11 cellular contexts compared by ENCODE assay signal in the genomic region with DNA sequence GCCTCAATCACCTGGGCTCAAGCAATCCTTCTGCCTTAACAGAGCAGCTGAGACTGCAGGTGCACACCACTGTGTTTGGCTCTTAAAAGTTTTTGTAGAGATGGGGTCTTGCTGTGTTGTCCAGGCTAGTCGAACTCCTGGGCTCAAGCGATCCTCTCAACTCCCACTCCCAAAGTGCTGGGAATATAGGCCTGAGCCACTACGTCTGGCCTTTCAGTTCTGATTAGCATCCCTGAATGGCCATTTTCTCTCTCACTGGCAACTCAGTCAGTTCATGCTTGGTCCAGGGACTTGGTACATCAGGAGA.
"Had no signal": no experiment of that assay in that cellular context is flagged by ENCODE, and none has a peak within 500 bp of the region (broad histone marks: within the 10 kb centered on the region; RNA-seq: fewer than 3 reads in every experiment).

No MANE protein-coding gene starts in this region.

- H3K9ac ChIP-seq: neural progenitor cell had no signal

- H3K27me3 ChIP-seq: foreskin keratinocyte, heart left ventricle, neural progenitor cell, ovary, right atrium auricular region, stomach, transverse colon had no signal

- H3K4me3 Mint-ChIP-seq: natural killer cell treated with Interleukin-12 subunit alpha and Interleukin-12 subunit beta and Interleukin-15 and Interleukin-18, amount 100 ng/mL, for 72 hours; neural progenitor cell had no signal

- H3K27me3 Mint-ChIP-seq: natural killer cell treated with Interleukin-12 subunit alpha and Interleukin-12 subunit beta and Interleukin-15 and Interleukin-18, amount 100 ng/mL, for 72 hours had no signal

- H3K4me1 ChIP-seq: stomach, transverse colon had no signal

- H3K9me3 ChIP-seq: heart left ventricle, ovary, right atrium auricular region, stomach, thoracic aorta, transverse colon had no signal

- H3K36me3 ChIP-seq: ovary, right atrium auricular region, thoracic aorta, transverse colon had no signal

- FAIRE-seq: islet of Langerhans, small intestine had no signal

- H3K27ac Mint-ChIP-seq: natural killer cell treated with Interleukin-12 subunit alpha and Interleukin-12 subunit beta and Interleukin-15 and Interleukin-18, amount 100 ng/mL, for 72 hours; neural progenitor cell had no signal

- H2AFZ ChIP-seq: neural progenitor cell had no signal

- H3K27ac ChIP-seq: foreskin keratinocyte, heart left ventricle, neural progenitor cell, ovary, right atrium auricular region, stomach, thoracic aorta, transverse colon had no signal

- H3K4me2 ChIP-seq: neural progenitor cell had no signal

- H3K9me3 Mint-ChIP-seq: natural killer cell treated with Interleukin-12 subunit alpha and Interleukin-12 subunit beta and Interleukin-15 and Interleukin-18, amount 100 ng/mL, for 72 hours; neural progenitor cell had no signal

- H3K4me3 ChIP-seq: heart left ventricle, neural progenitor cell, ovary, right atrium auricular region, stomach, thoracic aorta, transverse colon had no signal

- H3K36me3 Mint-ChIP-seq: natural killer cell treated with Interleukin-12 subunit alpha and Interleukin-12 subunit beta and Interleukin-15 and Interleukin-18, amount 100 ng/mL, for 72 hours had no signal
